8 cellular contexts compared by ENCODE assay signal in the genomic region with DNA sequence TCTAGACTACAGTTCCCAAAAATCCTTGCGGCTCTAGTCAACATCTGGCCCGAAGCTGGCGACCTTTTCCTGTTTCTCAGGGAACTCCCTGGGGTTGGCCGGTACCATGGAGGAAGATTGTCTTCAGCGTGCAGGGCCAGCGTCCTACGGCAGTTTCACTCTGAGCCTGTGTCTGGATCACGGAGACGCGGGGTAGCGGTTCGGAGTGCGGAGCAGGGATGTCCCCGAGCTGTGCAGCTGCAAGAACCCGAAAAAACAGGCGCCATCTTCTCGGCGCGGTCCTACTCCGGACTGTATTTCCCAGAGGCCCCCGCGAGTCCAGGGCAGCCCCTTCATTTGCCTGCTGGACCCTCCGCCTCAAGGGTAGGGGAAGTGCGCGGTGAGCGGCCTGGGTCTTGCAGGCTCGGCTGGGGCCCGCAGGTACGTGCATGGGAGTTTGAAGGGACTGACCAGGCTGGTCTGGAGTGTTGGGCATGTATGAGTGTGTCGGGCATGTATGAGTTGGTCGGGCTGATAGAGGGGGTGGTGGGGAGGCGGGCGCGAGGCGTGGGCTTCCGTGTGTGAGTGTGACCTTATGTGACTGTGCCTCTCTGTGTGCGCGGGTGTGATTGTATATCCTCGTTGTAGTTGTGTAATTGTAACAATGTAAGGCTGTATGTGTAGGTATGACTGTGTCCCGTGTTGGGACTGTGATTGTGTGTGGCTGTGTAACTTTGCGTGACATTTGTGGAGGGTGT. TPM values are rescaled to one million over a fixed set of nuclear protein-coding genes. Genes with fewer than 3 reads are reported as not detected.
A peak's percentile ranks its signal among the peaks of the same experiment; 100 is the strongest.
DNase-seq lines count a peak whose midpoint lies in the region; ATAC-seq and TF ChIP-seq lines count a peak whose summit lies in the region.

A gene (plus strand): TSS at position 360 of the 737 bp plus-strand sequence. CDS start 12,240 bp downstream, outside the sequence.

- H3K27ac Mint-ChIP-seq in activated naive CD4-positive, alpha-beta T cell treated with anti-CD3 and anti-CD28 coated beads, Interleukin-2, amount 50 U/mL, for 24 hours = peak within 1 kb of the TSS; percentile 88
- H3K27ac Mint-ChIP-seq in glutamatergic neuron (ENCODE audit: unreplicated experiment) = peak within 1 kb of the TSS; percentile 99

- no peaks in the 10 kb centered on the region for H3K27me3 ChIP-seq in osteoblast (ENCODE audit: insufficient read depth, low read length)
- H3K27me3 ChIP-seq in thoracic aorta (replicated peaks; ENCODE audit: insufficient read depth) = no peaks in the 10 kb centered on the region

- TF ChIP-seq CTCF in HFF-Myc (IDR thresholded peaks at IDR 0.05; ENCODE audit: low read depth, low read length, missing control alignments) (no peak), glutamatergic neuron (IDR thresholded peaks at IDR 0.05; ENCODE audit: partially characterized antibody, unreplicated experiment) (no peak), osteoblast (IDR thresholded peaks at IDR 0.05; ENCODE audit: extremely low read depth, low read depth, low read length) (no peak), thoracic aorta (IDR thresholded peaks at IDR 0.05) (no peak)

- H3K9me3 ChIP-seq in osteoblast (ENCODE audit: low read depth, low read length) = no peaks in the 10 kb centered on the region
- H3K9me3 ChIP-seq in thoracic aorta = no peaks in the 10 kb centered on the region

- H2AFZ ChIP-seq in osteoblast (ENCODE audit: low read length) = peak within 1 kb of the TSS; percentile 100

- peaks cover 33% of the 10 kb centered on the region for H3K4me1 Mint-ChIP-seq in activated naive CD4-positive, alpha-beta T cell treated with anti-CD3 and anti-CD28 coated beads, Interleukin-2, amount 50 U/mL, for 24 hours
- peaks cover 6% of the 10 kb centered on the region for H3K4me1 Mint-ChIP-seq in glutamatergic neuron (ENCODE audit: low read depth, unreplicated experiment)

- peaks cover 9% of the 10 kb centered on the region for H3K36me3 ChIP-seq in osteoblast (ENCODE audit: insufficient read depth, low read length)
- H3K36me3 ChIP-seq in thoracic aorta = no peaks in the 10 kb centered on the region

- DNase-seq in GM04504 (ENCODE audit: low read depth) (peak; percentile 69), HFF-Myc (ENCODE audit: extremely low read depth, low read depth) (peak; percentile 78), MV-4-11 (lab: John Stamatoyannopoulos, UW) (peak; percentile 95), SK-N-DZ (ENCODE audit: low spot score) (peak; percentile 93), glutamatergic neuron (peak; percentile 91), osteoblast (ENCODE audit: insufficient read length, low spot score, missing footprints) (peak; percentile 91), thoracic aorta (ENCODE audit: low spot score) (peak; percentile 61)

- H3K27ac ChIP-seq in osteoblast (ENCODE audit: low read depth, low read length) = peak within 1 kb of the TSS; percentile 76
- peak within 1 kb of the TSS; percentile 79 to 95 for H3K27ac ChIP-seq in thoracic aorta

- peaks cover 4% of the 10 kb centered on the region for H3K4me1 ChIP-seq in osteoblast (ENCODE audit: insufficient read depth, low read length)
- peaks cover 0 to 6% of the 10 kb centered on the region in 2 donors for H3K4me1 ChIP-seq in thoracic aorta (ENCODE audit: control insufficient read depth in 1 of 2, low read depth in 2 of 2)

- peaks cover 32% of the 10 kb centered on the region for H3K36me3 Mint-ChIP-seq in activated naive CD4-positive, alpha-beta T cell treated with anti-CD3 and anti-CD28 coated beads, Interleukin-2, amount 50 U/mL, for 24 hours
- no peaks in the 10 kb centered on the region for H3K36me3 Mint-ChIP-seq in glutamatergic neuron (ENCODE audit: unreplicated experiment)

- peaks cover 8% of the 10 kb centered on the region for H3K9me3 Mint-ChIP-seq in activated naive CD4-positive, alpha-beta T cell treated with anti-CD3 and anti-CD28 coated beads, Interleukin-2, amount 50 U/mL, for 24 hours
- H3K9me3 Mint-ChIP-seq in glutamatergic neuron (ENCODE audit: unreplicated experiment) = peaks cover 9% of the 10 kb centered on the region

- peak within 1 kb of the TSS; percentile 92 for H3K4me3 Mint-ChIP-seq in activated naive CD4-positive, alpha-beta T cell treated with anti-CD3 and anti-CD28 coated beads, Interleukin-2, amount 50 U/mL, for 24 hours
- H3K4me3 Mint-ChIP-seq in glutamatergic neuron (ENCODE audit: unreplicated experiment) = peak within 1 kb of the TSS; percentile 98

- peak within 1 kb of the TSS; percentile 97 for H3K4me2 ChIP-seq in osteoblast (ENCODE audit: insufficient read depth, low read length)

- no peaks in the 10 kb centered on the region for H3K27me3 Mint-ChIP-seq in activated naive CD4-positive, alpha-beta T cell treated with anti-CD3 and anti-CD28 coated beads, Interleukin-2, amount 50 U/mL, for 24 hours
- peaks cover 7% of the 10 kb centered on the region for H3K27me3 Mint-ChIP-seq in glutamatergic neuron (ENCODE audit: unreplicated experiment)

- ATAC-seq in thoracic aorta (ENCODE audit: insufficient number of reproducible peaks, low FRiP score, low read depth) = peak; percentile 95

- H3K4me3 ChIP-seq in HFF-Myc (replicated peaks; ENCODE audit: low read depth, low read length) (peak within 1 kb of the TSS; percentile 80), osteoblast (ENCODE audit: insufficient read depth, low read length) (peak within 1 kb of the TSS; percentile 98), thoracic aorta (peak within 1 kb of the TSS; percentile 89)

- H4K20me1 ChIP-seq in osteoblast (ENCODE audit: insufficient read depth, low read length) = no peaks in the 10 kb centered on the region

- peaks cover 32% of the 10 kb centered on the region for H3K79me2 ChIP-seq in osteoblast (ENCODE audit: insufficient read depth, low read length)

RNA-seq across cellular contexts. Expression of the gene that starts here (rescaled TPM):
- polyA plus RNA-seq in SK-N-DZ (2014; cell fraction: cytosol; rRNA removed) = 3.2 and 3.8 TPM in 2 replicates
- 4.8 TPM in 2 replicates for polyA plus RNA-seq in SK-N-DZ (2014; cell fraction: nucleus; rRNA removed)
- total RNA-seq in glutamatergic neuron (ENCODE audit: unreplicated experiment) (10.1 TPM), osteoblast (8.8 and 10.1 TPM in 2 replicates), thoracic aorta (10 to 100 TPM in 1 of 2 donors, 1 to 10 TPM in 1; 5.3 to 10.0 TPM)

Comparison
In these comparisons a context has a peak if more than half of its experiments do, and no peak if none do; other contexts are left out.
1. Peak in every context shown above with its lines: DNase-seq, ATAC-seq, H3K4me3 ChIP-seq and H3K27ac ChIP-seq.